ENCODE assay signal across 8 cellular contexts in genomic region chr11:44596541-44597276, GRCh38. TPM values are rescaled to one million over a fixed set of nuclear protein-coding genes. Genes with fewer than 3 reads are reported as not detected.
DNase-seq lines count a peak whose midpoint lies in the region; ATAC-seq and TF ChIP-seq lines count a peak whose summit lies in the region.

No MANE protein-coding gene starts in this region.

- TF ChIP-seq CTCF in esophagus squamous epithelium (IDR thresholded peaks at IDR 0.05): no peak

- no peaks in the 10 kb centered on the region for H3K27me3 ChIP-seq in esophagus squamous epithelium

- 46 to 48% methylated on average over 9 to 11 of the region's 12 CpGs for WGBS in esophagus squamous epithelium, 2 donors

- peak; percentile 24 for ATAC-seq in HG02973 (IDR thresholded peaks at IDR 0.05; ENCODE audit: unreplicated experiment)
- ATAC-seq in HG03457 (IDR thresholded peaks at IDR 0.05; ENCODE audit: unreplicated experiment): no peak

- DNase-seq in activated CD4-positive, alpha-beta T cell treated with anti-CD3 and anti-CD28 coated beads for 4 hours: peak; percentile 61 to 72
- DNase-seq in esophagus squamous epithelium (lab: John Stamatoyannopoulos, UW) (no peak), islet precursor cell (no peak), NCI-H510A (lab: John Stamatoyannopoulos, UW) (no peak)
- DNase-seq in stimulated activated CD4-positive, alpha-beta T cell treated with anti-CD3 and anti-CD28 coated beads, TNF-alpha, amount 100 ng/mL, for 1 hour (ENCODE audit: low read depth in 3 of 3, low spot score in 1 of 3): peak in 2 of 3 donors; percentile 31 to 42

- peaks cover 15 to 70% (median 57%) of the 10 kb centered on the region in 3 donors for H3K4me1 ChIP-seq in esophagus squamous epithelium

- H3K4me3 ChIP-seq in esophagus squamous epithelium: no peak overlapping the region

- TF ChIP-seq POLR2A in GM15510 (IDR thresholded peaks at IDR 0.05; ENCODE audit: borderline replicate concordance, extremely low read depth, insufficient read length): peak; percentile 15
- TF ChIP-seq POLR2A in esophagus squamous epithelium (IDR thresholded peaks at IDR 0.05): no peak

- no peaks in the 10 kb centered on the region for H3K9me3 ChIP-seq in esophagus squamous epithelium

- intact Hi-C loops in esophagus squamous epithelium (cut with DNase I): no loop called here

- peaks cover 0 to 80% (median 14%) of the 10 kb centered on the region in 3 donors for H3K36me3 ChIP-seq in esophagus squamous epithelium

- H3K27ac ChIP-seq in esophagus squamous epithelium: peak overlapping the region; percentile 54 to 78 (median 62)

RNA-seq across cellular contexts. Expression of gene CD82, which starts 31.2 kb away (rescaled TPM):
- 100 to 1,000 TPM in 3 of 4 donors, 10 to 100 TPM in 1; 70.9 to 137 (median 108) TPM for total RNA-seq in esophagus squamous epithelium

Comparison
In these comparisons a context has a peak if more than half of its experiments do, and no peak if none do; other contexts are left out.
1. DNase-seq: peak in activated CD4-positive, alpha-beta T cell treated with anti-CD3 and anti-CD28 coated beads for 4 hours (2 of 2) and stimulated activated CD4-positive, alpha-beta T cell treated with anti-CD3 and anti-CD28 coated beads, TNF-alpha, amount 100 ng/mL, for 1 hour (2 of 3); none in esophagus squamous epithelium (single experiment), islet precursor cell (single experiment) and NCI-H510A (single experiment).